8 cellular contexts compared by ENCODE assay signal in genomic region chr9:129627556-129628492, GRCh38. TPM values are rescaled to one million over a fixed set of nuclear protein-coding genes. Genes with fewer than 3 reads are reported as not detected.
DNase-seq lines count a peak whose midpoint lies in the region; ATAC-seq lines count a peak whose summit lies in the region.

No MANE protein-coding gene starts in this region.

- H3K27ac ChIP-seq in temporal lobe (ENCODE audit: low read depth, low read length) = peak overlapping the region; percentile 63

- POLR2A ChIA-PET in activated CD4-positive, alpha-beta memory T cell treated with anti-CD3 and anti-CD28 coated beads for 36 hours (lab: Charles Lee) = interaction anchor here (0.9 to 1.3 kb wide), 2 partner anchors 11 to 487 kb away, joined by 4 read pairs; no protein-coding TSS in a partner anchor

- H3K9me3 Mint-ChIP-seq in activated T-cell treated with anti-CD3 and anti-CD28 coated beads, Interleukin-2, amount 50 U/mL, for 24 hours = no peaks in the 10 kb centered on the region
- H3K9me3 Mint-ChIP-seq in activated CD4-positive, alpha-beta memory T cell treated with anti-CD3 and anti-CD28 coated beads for 36 hours = no peaks in the 10 kb centered on the region

- no peaks in the 10 kb centered on the region for H3K9me3 ChIP-seq in iPS-18c (ENCODE audit: control insufficient read depth, insufficient read depth, low read length)

- intact Hi-C loops in activated CD4-positive, alpha-beta memory T cell treated with anti-CD3 and anti-CD28 coated beads for 36 hours (cut with micrococcal nuclease) = loop anchor here (2.0 kb wide), 3 partner anchors 15 to 591 kb away; partner anchors contain the start of genes ASB6, IER5L and MIGA2

- H3K4me1 Mint-ChIP-seq in activated T-cell treated with anti-CD3 and anti-CD28 coated beads, Interleukin-2, amount 50 U/mL, for 24 hours (ENCODE audit: low read depth) = peaks cover 78% of the 10 kb centered on the region
- peaks cover 74% of the 10 kb centered on the region for H3K4me1 Mint-ChIP-seq in activated CD4-positive, alpha-beta memory T cell treated with anti-CD3 and anti-CD28 coated beads for 36 hours (ENCODE audit: low read depth)

- peak overlapping the region; percentile 88 for H3K27ac Mint-ChIP-seq in activated T-cell treated with anti-CD3 and anti-CD28 coated beads, Interleukin-2, amount 50 U/mL, for 24 hours
- H3K27ac Mint-ChIP-seq in activated CD4-positive, alpha-beta memory T cell treated with anti-CD3 and anti-CD28 coated beads for 36 hours = peak overlapping the region; percentile 91

- CTCF ChIA-PET in activated CD4-positive, alpha-beta memory T cell treated with anti-CD3 and anti-CD28 coated beads for 36 hours (lab: Charles Lee) = interaction anchor here (1.0 to 8.5 kb wide), 9 partner anchors 13 to 496 kb away, joined by 3 to 147 read pairs (median 9); partner anchors contain the start of genes ASB6 and IER5L

- H3K4me3 ChIP-seq in iPS-18c (ENCODE audit: insufficient read depth, low read depth, low read length) = peak overlapping the region; percentile 99

- no peaks in the 10 kb centered on the region for H3K27me3 Mint-ChIP-seq in activated T-cell treated with anti-CD3 and anti-CD28 coated beads, Interleukin-2, amount 50 U/mL, for 24 hours
- H3K27me3 Mint-ChIP-seq in activated CD4-positive, alpha-beta memory T cell treated with anti-CD3 and anti-CD28 coated beads for 36 hours = no peaks in the 10 kb centered on the region

- ATAC-seq in GM18517 (IDR thresholded peaks at IDR 0.05; ENCODE audit: unreplicated experiment) (no peak), GM18867 (IDR thresholded peaks at IDR 0.05; ENCODE audit: unreplicated experiment) (no peak)

- H3K4me3 Mint-ChIP-seq in activated T-cell treated with anti-CD3 and anti-CD28 coated beads, Interleukin-2, amount 50 U/mL, for 24 hours = peak overlapping the region; percentile 84
- H3K4me3 Mint-ChIP-seq in activated CD4-positive, alpha-beta memory T cell treated with anti-CD3 and anti-CD28 coated beads for 36 hours = peak overlapping the region; percentile 77

- DNase-seq in activated T-cell treated with anti-CD3 and anti-CD28 coated beads, Interleukin-2, amount 50 U/mL, for 24 hours = no peak
- DNase-seq in activated T-cell treated with anti-CD3 and anti-CD28 coated beads for 4 hours (no peak), NCI-H2107 treated with DMSO at 0.1 percent for 48 hours (lab: John Stamatoyannopoulos, UW; ENCODE audit: unreplicated experiment) (no peak)
- DNase-seq in activated CD4-positive, alpha-beta memory T cell treated with anti-CD3 and anti-CD28 coated beads for 36 hours = no peak

- peaks cover 69% of the 10 kb centered on the region for H3K36me3 Mint-ChIP-seq in activated T-cell treated with anti-CD3 and anti-CD28 coated beads, Interleukin-2, amount 50 U/mL, for 24 hours (ENCODE audit: low read depth)
- peaks cover 18% of the 10 kb centered on the region for H3K36me3 Mint-ChIP-seq in activated CD4-positive, alpha-beta memory T cell treated with anti-CD3 and anti-CD28 coated beads for 36 hours

RNA-seq across cellular contexts. Expression of gene NTMT1, which starts 1.9 kb away (rescaled TPM):
- total RNA-seq in activated CD4-positive, alpha-beta memory T cell treated with anti-CD3 and anti-CD28 coated beads for 36 hours = 10 to 100 TPM; 59.9 to 64.6 TPM
- 11.1 TPM for total RNA-seq in temporal lobe

RNA-seq across cellular contexts. Expression of gene C9orf50, which starts 6.9 kb away (rescaled TPM):
- total RNA-seq in activated CD4-positive, alpha-beta memory T cell treated with anti-CD3 and anti-CD28 coated beads for 36 hours = not detected
- not detected for total RNA-seq in temporal lobe

RNA-seq across cellular contexts. Expression of gene ASB6, which starts 14.1 kb away (rescaled TPM):
- total RNA-seq in activated CD4-positive, alpha-beta memory T cell treated with anti-CD3 and anti-CD28 coated beads for 36 hours = 10 to 100 TPM; 14.1 to 15.7 TPM
- 12.5 TPM for total RNA-seq in temporal lobe

RNA-seq across cellular contexts. Expression of gene PRRX2, which starts 37.6 kb away (rescaled TPM):
- under 1 TPM; 0.58 to 0.86 TPM for total RNA-seq in activated CD4-positive, alpha-beta memory T cell treated with anti-CD3 and anti-CD28 coated beads for 36 hours
- total RNA-seq in temporal lobe = 0.25 TPM
